11 cellular contexts compared by ENCODE assay signal in the genomic region with DNA sequence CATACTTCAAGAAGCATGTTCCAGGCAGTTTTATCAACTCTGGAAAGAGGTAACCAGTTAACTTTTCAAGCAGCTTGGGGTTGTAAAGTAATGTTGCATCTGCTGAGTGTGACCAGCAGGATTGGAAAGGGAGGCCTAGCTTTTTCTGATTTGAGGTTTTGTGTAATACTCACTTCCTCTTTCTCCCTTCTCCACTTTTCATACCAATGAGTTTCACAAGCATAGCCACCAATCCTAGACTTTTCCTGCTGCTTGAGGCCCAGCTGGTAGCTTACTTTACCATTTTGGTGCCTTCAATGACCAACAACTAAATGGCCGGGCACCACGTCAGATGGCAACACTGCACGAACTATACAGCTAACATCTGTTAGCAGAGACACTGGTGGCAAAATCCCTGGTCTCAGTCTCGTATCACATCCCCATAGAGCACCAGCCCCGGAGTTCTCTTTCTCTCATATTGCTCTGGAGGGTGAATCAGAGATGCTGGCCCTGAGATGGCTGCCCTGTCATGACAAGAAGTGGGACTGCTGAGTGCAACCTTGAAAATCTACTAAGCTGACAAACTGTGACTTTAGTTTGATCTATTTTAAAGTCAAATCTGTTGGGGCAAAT. TPM values are rescaled to one million over a fixed set of nuclear protein-coding genes. Genes with fewer than 3 reads are reported as not detected.
DNase-seq lines count a peak whose midpoint lies in the region; ATAC-seq and TF ChIP-seq lines count a peak whose summit lies in the region.
"Had no signal": no experiment of that assay in that cellular context is flagged by ENCODE, and none has a peak within 500 bp of the region (broad histone marks: within the 10 kb centered on the region; RNA-seq: fewer than 3 reads in every experiment).

No MANE protein-coding gene starts in this region.

- ATAC-seq in CD4-positive, CD25-positive, alpha-beta regulatory T cell (ENCODE audit: low read depth in 2 of 2) = no peak
- peak; percentile 90 for ATAC-seq in GM19452 (IDR thresholded peaks at IDR 0.05; ENCODE audit: unreplicated experiment)
- peak; percentile 98 for ATAC-seq in HG03095 (IDR thresholded peaks at IDR 0.05; ENCODE audit: unreplicated experiment)

- no peak overlapping the region for H3K27ac ChIP-seq in CD4-positive, CD25-positive, alpha-beta regulatory T cell (ENCODE audit: insufficient read depth, low read length, poor library complexity, severe bottlenecking)
- H3K27ac ChIP-seq: SK-N-MC, uterus had no signal

- no peaks in the 10 kb centered on the region for H3K9me3 ChIP-seq in CD4-positive, CD25-positive, alpha-beta regulatory T cell (ENCODE audit: control insufficient read depth in 2 of 2, low read length in 2 of 2)
- H3K9me3 ChIP-seq: uterus had no signal

- no peaks in the 10 kb centered on the region for H3K27me3 ChIP-seq in CD4-positive, CD25-positive, alpha-beta regulatory T cell (ENCODE audit: control insufficient read depth, insufficient read depth, low read length)
- H3K27me3 ChIP-seq: uterus had no signal

- peaks cover 18% of the 10 kb centered on the region for H3K36me3 ChIP-seq in CD4-positive, CD25-positive, alpha-beta regulatory T cell (ENCODE audit: control insufficient read depth, insufficient read depth, low read length)
- H3K36me3 ChIP-seq: uterus had no signal

- no peak overlapping the region for H3K4me3 Mint-ChIP-seq in CD4-positive, CD25-positive, alpha-beta regulatory T cell
- no peak overlapping the region for H3K4me3 Mint-ChIP-seq in mesothelial cell of epicardium

- intact Hi-C loops in head of caudate nucleus (cut with DNase I) = no loop called here

- peak overlapping the region in 2 of 3 donors; percentile 12 to 37 for H3K27ac Mint-ChIP-seq in CD4-positive, CD25-positive, alpha-beta regulatory T cell
- H3K27ac Mint-ChIP-seq in mesothelial cell of epicardium = no peak overlapping the region

- H3K36me3 Mint-ChIP-seq in CD4-positive, CD25-positive, alpha-beta regulatory T cell = peaks cover 19% of the 10 kb centered on the region
- H3K36me3 Mint-ChIP-seq in mesothelial cell of epicardium = peaks cover 2% of the 10 kb centered on the region

- no peaks in the 10 kb centered on the region for H3K4me1 ChIP-seq in CD4-positive, CD25-positive, alpha-beta regulatory T cell (ENCODE audit: control insufficient read depth, insufficient read depth, low read length, poor library complexity, severe bottlenecking)
- H3K4me1 ChIP-seq: uterus had no signal

- peaks cover 0 to 3% (median 0%) of the 10 kb centered on the region in 4 donors for H3K4me1 Mint-ChIP-seq in CD4-positive, CD25-positive, alpha-beta regulatory T cell
- H3K4me1 Mint-ChIP-seq in mesothelial cell of epicardium = no peaks in the 10 kb centered on the region

- no peak overlapping the region for H3K4me3 ChIP-seq in CD4-positive, CD25-positive, alpha-beta regulatory T cell (ENCODE audit: low read depth, low read length)
- H3K4me3 ChIP-seq: SK-N-MC, uterus had no signal

- no peaks in the 10 kb centered on the region for H3K9me3 Mint-ChIP-seq in CD4-positive, CD25-positive, alpha-beta regulatory T cell
- no peaks in the 10 kb centered on the region for H3K9me3 Mint-ChIP-seq in mesothelial cell of epicardium

- no peak for TF ChIP-seq CTCF in mesothelial cell of epicardium (IDR thresholded peaks at IDR 0.05; ENCODE audit: unreplicated experiment)

- DNase-seq in CD4-positive, CD25-positive, alpha-beta regulatory T cell = no peak
- DNase-seq in SIG-M5 treated with dmso at 0.1 percent for 504 hours (lab: John Stamatoyannopoulos, UW; ENCODE audit: unreplicated experiment) = peak; percentile 94
- no peak for DNase-seq in head of caudate nucleus
- DNase-seq in mesothelial cell of epicardium (ENCODE audit: low spot score in 2 of 2, unreplicated experiment in 2 of 2) = no peak
- DNase-seq in activated naive CD4-positive, alpha-beta T cell (lab: John Stamatoyannopoulos, UW) = no peak
- no peak for DNase-seq in NCI-H748 treated with DMSO at 0.1 percent for 48 hours (lab: John Stamatoyannopoulos, UW)
- DNase-seq: C1 segment of cervical spinal cord, uterus had no signal

- H3K27me3 Mint-ChIP-seq in CD4-positive, CD25-positive, alpha-beta regulatory T cell = no peaks in the 10 kb centered on the region
- H3K27me3 Mint-ChIP-seq in mesothelial cell of epicardium (ENCODE audit: low read depth) = peaks cover 12% of the 10 kb centered on the region

RNA-seq across cellular contexts. Expression of gene GPR88, which starts 14.8 kb away (rescaled TPM):
- not detected for total RNA-seq in CD4-positive, CD25-positive, alpha-beta regulatory T cell
- not detected for polyA plus RNA-seq in CD4-positive, CD25-positive, alpha-beta regulatory T cell
- total RNA-seq in mesothelial cell of epicardium = 0.07 TPM in 2 of 3 replicates, not detected in the other

Comparison
In these comparisons a context has a peak if more than half of its experiments do, and no peak if none do; other contexts are left out.
1. ATAC-seq: peak in GM19452 (single experiment) and HG03095 (single experiment); none in CD4-positive, CD25-positive, alpha-beta regulatory T cell (0 of 2).